27 cellular contexts compared by ENCODE assay signal in genomic region chr11:134377876-134378275, GRCh38. TPM values are rescaled to one million over a fixed set of nuclear protein-coding genes. Genes with fewer than 3 reads are reported as not detected.
"Had no signal": no experiment of that assay in that cellular context is flagged by ENCODE, and none has a peak within 500 bp of the region (broad histone marks: within the 10 kb centered on the region; RNA-seq: fewer than 3 reads in every experiment).

No MANE protein-coding gene starts in this region.

- H3K27ac ChIP-seq: body of pancreas, colonic mucosa, epithelial cell of prostate, esophagus squamous epithelium had no signal

- ATAC-seq: activated CD4-positive, alpha-beta T cell treated with anti-CD3 and anti-CD28 coated beads for 36 hours; activated CD8-positive, alpha-beta T cell treated with anti-CD3 and anti-CD28 coated beads, Interleukin-2, amount 10 ng/mL, durations not matched to agents 7 days and 5 days; activated T-helper 17 cell treated with anti-CD3 and anti-CD28 coated beads, Interleukin-2, amount 50 U/mL, for 72 hours; body of pancreas had no signal

- H3K36me3 Mint-ChIP-seq: activated CD4-positive, alpha-beta memory T cell treated with anti-CD3 and anti-CD28 coated beads for 36 hours; activated naive CD8-positive, alpha-beta T cell had no signal

- H3K27me3 ChIP-seq: body of pancreas, colonic mucosa had no signal

- H3K4me3 Mint-ChIP-seq: activated CD4-positive, alpha-beta memory T cell treated with anti-CD3 and anti-CD28 coated beads for 36 hours; activated CD4-positive, alpha-beta T cell treated with anti-CD3 and anti-CD28 coated beads for 36 hours; activated CD4-positive, alpha-beta T cell treated with anti-CD3 and anti-CD28 coated beads, Interleukin-2, amount 10 ng/mL, durations not matched to agents 24 days and 14 days; activated CD8-positive, alpha-beta T cell treated with anti-CD3 and anti-CD28 coated beads, Interleukin-2, amount 10 ng/mL, durations not matched to agents 7 days and 5 days; activated naive CD8-positive, alpha-beta T cell; activated T-cell treated with anti-CD3 and anti-CD28 coated beads, Interleukin-2, amount 50 U/mL, for 24 hours; activated T-helper 17 cell treated with anti-CD3 and anti-CD28 coated beads, Interleukin-2, amount 50 U/mL, for 72 hours had no signal

- H3K4me1 ChIP-seq: body of pancreas, colonic mucosa, esophagus squamous epithelium had no signal

- H3K9me3 Mint-ChIP-seq: activated CD4-positive, alpha-beta memory T cell treated with anti-CD3 and anti-CD28 coated beads for 36 hours; activated CD4-positive, alpha-beta T cell treated with anti-CD3 and anti-CD28 coated beads, Interleukin-2, amount 10 ng/mL, durations not matched to agents 24 days and 14 days; activated T-cell treated with anti-CD3 and anti-CD28 coated beads, Interleukin-2, amount 50 U/mL, for 24 hours; activated T-helper 17 cell treated with anti-CD3 and anti-CD28 coated beads, Interleukin-2, amount 50 U/mL, for 72 hours had no signal

- H3K36me3 ChIP-seq: colonic mucosa, esophagus squamous epithelium had no signal

- H3K9me3 ChIP-seq: body of pancreas, colonic mucosa, esophagus squamous epithelium had no signal

- H3K4me1 Mint-ChIP-seq: activated CD4-positive, alpha-beta T cell treated with anti-CD3 and anti-CD28 coated beads for 36 hours; activated CD4-positive, alpha-beta T cell treated with anti-CD3 and anti-CD28 coated beads, Interleukin-2, amount 10 ng/mL, durations not matched to agents 24 days and 14 days; activated T-helper 17 cell treated with anti-CD3 and anti-CD28 coated beads, Interleukin-2, amount 50 U/mL, for 72 hours had no signal

- H3K27ac Mint-ChIP-seq: activated CD4-positive, alpha-beta memory T cell treated with anti-CD3 and anti-CD28 coated beads for 36 hours; activated CD4-positive, alpha-beta T cell treated with anti-CD3 and anti-CD28 coated beads for 36 hours; activated CD4-positive, alpha-beta T cell treated with anti-CD3 and anti-CD28 coated beads, Interleukin-2, amount 10 ng/mL, durations not matched to agents 24 days and 14 days; activated CD8-positive, alpha-beta T cell treated with anti-CD3 and anti-CD28 coated beads, Interleukin-2, amount 10 ng/mL, durations not matched to agents 7 days and 5 days; activated naive CD8-positive, alpha-beta T cell; activated T-cell treated with anti-CD3 and anti-CD28 coated beads, Interleukin-2, amount 50 U/mL, for 24 hours; activated T-helper 17 cell treated with anti-CD3 and anti-CD28 coated beads, Interleukin-2, amount 50 U/mL, for 72 hours had no signal

- H3K4me3 ChIP-seq: body of pancreas, colonic mucosa, esophagus squamous epithelium had no signal

- DNase-seq: activated CD4-positive, alpha-beta memory T cell treated with anti-CD3 and anti-CD28 coated beads for 36 hours; activated CD4-positive, alpha-beta T cell treated with anti-CD3 and anti-CD28 coated beads for 36 hours; activated CD4-positive, alpha-beta T cell treated with anti-CD3 and anti-CD28 coated beads, Interleukin-2, amount 10 ng/mL, durations not matched to agents 24 days and 14 days; activated CD4-positive, CD25-positive, alpha-beta regulatory T cell; activated CD4-positive, CD25-positive, alpha-beta regulatory T cell treated with anti-CD3 and anti-CD28 coated beads, Interleukin-2, amount 50 U/mL, for 72 hours; activated CD8-positive, alpha-beta memory T cell treated with anti-CD3 and anti-CD28 coated beads, Interleukin-2, amount 50 U/mL, for 48 hours; activated CD8-positive, alpha-beta T cell treated with anti-CD3 and anti-CD28 coated beads, Interleukin-2, amount 10 ng/mL, durations not matched to agents 7 days and 5 days; activated effector memory CD4-positive, alpha-beta T cell treated with Interleukin-2 at 50 U/mL for 16 hours; activated gamma-delta T cell treated with Interleukin-2 at 50 U/mL for 16 hours; activated naive CD4-positive, alpha-beta T cell treated with anti-CD3 and anti-CD28 coated beads, Interleukin-2, amount 50 U/mL, for 16 hours; activated naive CD4-positive, alpha-beta T cell treated with Interleukin-2 at 50 U/mL for 16 hours; activated T-cell treated with anti-CD3 and anti-CD28 coated beads for 4 hours; activated T-cell treated with anti-CD3 and anti-CD28 coated beads, Interleukin-2, amount 50 U/mL, for 24 hours; amniotic stem cell; anterior cingulate cortex; body of pancreas; caudate nucleus; colonic mucosa; effector CD8-positive, alpha-beta T cell; esophagus squamous epithelium; T-helper 2 cell had no signal

RNA-seq across cellular contexts. Expression of gene B3GAT1, which starts 34.2 kb away (rescaled TPM):
- total RNA-seq: dermis microvascular lymphatic vessel endothelial cell, endothelial cell of umbilical vein, fibroblast of villous mesenchyme had no signal

RNA-seq across cellular contexts. Expression of gene GLB1L2, which starts 46.1 kb away (rescaled TPM):
- total RNA-seq: fibroblast of villous mesenchyme had no signal
